27 cellular contexts compared by ENCODE assay signal in genomic region chr18:22783245-22783644, GRCh38.
"Had no signal": no experiment of that assay in that cellular context is flagged by ENCODE, and none has a peak within 500 bp of the region (broad histone marks: within the 10 kb centered on the region; RNA-seq: fewer than 3 reads in every experiment).

No MANE protein-coding gene starts in this region.

- FAIRE-seq: endometrium, islet of Langerhans had no signal

- H3K36me3 ChIP-seq: colonic mucosa, esophagus squamous epithelium, gastrocnemius medialis, heart right ventricle, left lung had no signal

- H3K27ac Mint-ChIP-seq: dendritic cell treated with granulocyte-macrophage colony-stimulating factor and Interleukin-4, amounts not matched to agents 40 ng/mL and 50 ng/mL, for 4 days; effector memory CD8-positive, alpha-beta T cell; endodermal cell; memory B cell had no signal

- H3K4me3 ChIP-seq: colonic mucosa, esophagus squamous epithelium, gastrocnemius medialis, heart right ventricle, left lung, lung had no signal

- H3K9me3 Mint-ChIP-seq: dendritic cell treated with granulocyte-macrophage colony-stimulating factor and Interleukin-4, amounts not matched to agents 40 ng/mL and 50 ng/mL, for 4 days; effector memory CD8-positive, alpha-beta T cell; endodermal cell; memory B cell had no signal

- H3K4me1 Mint-ChIP-seq: endodermal cell, memory B cell had no signal

- H3K27me3 ChIP-seq: colonic mucosa, esophagus squamous epithelium, gastrocnemius medialis, heart right ventricle, left lung had no signal

- H3K9me3 ChIP-seq: colonic mucosa, esophagus squamous epithelium, gastrocnemius medialis, left lung had no signal

- DNase-seq: colonic mucosa; cortex of kidney; effector CD8-positive, alpha-beta T cell; effector memory CD8-positive, alpha-beta T cell; erythroblast; esophagus squamous epithelium; foreskin fibroblast; foreskin melanocyte; gastrocnemius medialis; glutamatergic neuron; head of caudate nucleus; heart right ventricle; hippocampal formation; left cardiac atrium; left lung; left ventricle myocardium superior; mammary epithelial cell; mesendoderm; midbrain had no signal

- H3K27ac ChIP-seq: colonic mucosa, epithelial cell of prostate, esophagus squamous epithelium, gastrocnemius medialis, heart right ventricle, left lung had no signal

- H3K4me3 Mint-ChIP-seq: dendritic cell treated with granulocyte-macrophage colony-stimulating factor and Interleukin-4, amounts not matched to agents 40 ng/mL and 50 ng/mL, for 4 days; effector memory CD8-positive, alpha-beta T cell; endodermal cell; memory B cell had no signal

- ATAC-seq: effector memory CD8-positive, alpha-beta T cell; esophagus mucosa; gastrocnemius medialis; heart right ventricle; left cardiac atrium; left lung; left ventricle myocardium superior had no signal

- H3K4me1 ChIP-seq: colonic mucosa, esophagus squamous epithelium, gastrocnemius medialis, left lung had no signal

- H3K36me3 Mint-ChIP-seq: memory B cell had no signal
